In the genomic region with DNA sequence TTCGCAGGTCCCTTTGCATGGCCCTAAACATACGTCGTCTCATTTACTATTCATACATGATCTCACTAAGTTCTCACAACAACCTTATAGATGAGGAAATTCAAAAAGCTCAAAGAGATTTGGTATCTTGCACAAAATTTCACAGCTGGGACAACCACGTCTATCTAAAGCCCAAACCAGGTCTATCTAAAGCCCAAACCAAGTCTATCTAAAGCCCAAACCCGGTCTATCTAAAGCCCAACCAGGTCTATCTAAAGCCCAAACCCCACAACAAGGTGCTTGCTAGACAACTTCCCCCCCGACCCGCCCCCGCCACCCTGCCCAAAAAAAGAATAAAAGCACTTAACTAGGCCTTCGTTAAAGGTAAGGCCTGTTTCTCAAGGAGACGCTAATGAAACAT, we compare ENCODE assay signal across 19 cellular contexts.
"Had no signal": no experiment of that assay in that cellular context is flagged by ENCODE, and none has a peak within 500 bp of the region (broad histone marks: within the 10 kb centered on the region; RNA-seq: fewer than 3 reads in every experiment).

No MANE protein-coding gene starts in this region.

- H3K9me3 ChIP-seq: esophagus muscularis mucosa, gastrocnemius medialis, heart right ventricle, ovary, stomach had no signal

- ATAC-seq: gastrocnemius medialis, heart right ventricle, left lobe of liver, right cardiac atrium had no signal

- H3K27ac ChIP-seq: epithelial cell of prostate, esophagus muscularis mucosa, gastrocnemius medialis, ovary, stomach had no signal

- H3K36me3 ChIP-seq: ovary had no signal

- H3K4me3 ChIP-seq: esophagus muscularis mucosa, gastrocnemius medialis, heart right ventricle, ovary, stomach had no signal

- H3K27me3 ChIP-seq: esophagus muscularis mucosa, gastrocnemius medialis, heart right ventricle, ovary, stomach had no signal

- H3K4me1 Mint-ChIP-seq: neural crest cell had no signal

- DNase-seq: effector memory CD4-positive, alpha-beta T cell; gastrocnemius medialis; heart right ventricle; islet precursor cell; mammary epithelial cell; naive thymus-derived CD8-positive, alpha-beta T cell; nucleus accumbens; ovary; right cardiac atrium; small intestine; stimulated activated CD4-positive, alpha-beta T cell treated with anti-CD3 and anti-CD28 coated beads, Interleukin-12 subunit alpha, Interleukin-12 subunit beta, amount 100 ng/mL, for 4 hours; stimulated activated naive CD4-positive, alpha-beta T cell; stomach; substantia nigra; trophoblast cell had no signal

- H3K9me3 Mint-ChIP-seq: naive thymus-derived CD8-positive, alpha-beta T cell; neural crest cell had no signal

- H3K4me3 Mint-ChIP-seq: naive thymus-derived CD8-positive, alpha-beta T cell; neural crest cell had no signal

- H3K27me3 Mint-ChIP-seq: naive thymus-derived CD8-positive, alpha-beta T cell had no signal
